20 cellular contexts compared by ENCODE assay signal in genomic region chr7:3463696-3464095, GRCh38.
DNase-seq lines count a peak whose midpoint lies in the region; ATAC-seq, FAIRE-seq and TF ChIP-seq lines count a peak whose summit lies in the region.
"Had no signal": no experiment of that assay in that cellular context is flagged by ENCODE, and none has a peak within 500 bp of the region (broad histone marks: within the 10 kb centered on the region; RNA-seq: fewer than 3 reads in every experiment).

No MANE protein-coding gene starts in this region.

- DNase-seq in NCI-H2081 (lab: John Stamatoyannopoulos, UW) (peak; percentile 41 to 57), NCI-H2081 treated with DMSO at 0.1 percent for 48 hours (lab: John Stamatoyannopoulos, UW) (no peak), HepG2 (ENCODE audit: low spot score) (no peak), right lobe of liver (no peak), NCI-H69 (lab: John Stamatoyannopoulos, UW) (peak; percentile 88), uterus (no peak), mesenchymal stem cell (no peak)
- DNase-seq: COR-L47, DMS53, IMR-90, Kasumi-1, NCI-H1694 treated with DMSO at 0.1 percent for 48 hours, NCI-H526 had no signal

- no peak overlapping the region for H2BK120ac ChIP-seq in mesenchymal stem cell (ENCODE audit: low read depth, low read length)

- TF ChIP-seq CTCF in HepG2 (CRISPR knock-in tag; IDR thresholded peaks at IDR 0.05), result no peak
- no peak for TF ChIP-seq CTCF in right lobe of liver (IDR thresholded peaks at IDR 0.05)
- TF ChIP-seq CTCF in uterus (IDR thresholded peaks at IDR 0.05), result no peak

- TF ChIP-seq EP300 in HepG2 (IDR thresholded peaks at IDR 0.05; ENCODE audit: low read depth in 2 of 2, low read length in 2 of 2) (no peak), HepG2 (CRISPR knock-in tag; IDR thresholded peaks at IDR 0.05; ENCODE audit: borderline replicate concordance) (no peak)

- POLR2A ChIA-PET in HepG2 (lab: Yijun Ruan, JAX), result no interaction called here

- no peak overlapping the region for H2BK12ac ChIP-seq in mesenchymal stem cell (ENCODE audit: low read length in 2 of 2)

- TF ChIP-seq RAD21 in HepG2 (CRISPR knock-in tag; IDR thresholded peaks at IDR 0.05), result no peak

- no peak overlapping the region for H3K9ac ChIP-seq in HepG2 (ENCODE audit: insufficient read depth, low read depth, low read length)
- no peak overlapping the region for H3K9ac ChIP-seq in mesenchymal stem cell (ENCODE audit: low read length)

- no peak overlapping the region for H3K4me2 ChIP-seq in HepG2 (ENCODE audit: low read depth, low read length)
- H3K4me2 ChIP-seq in mesenchymal stem cell (ENCODE audit: low read length, poor library complexity, severe bottlenecking), result no peak overlapping the region
- H3K4me2 ChIP-seq: A549 had no signal

- H2AFZ ChIP-seq in HepG2 (ENCODE audit: low read length) (no peak overlapping the region), mesenchymal stem cell (ENCODE audit: low read depth, low read length) (no peak overlapping the region)

- H3K9me3 ChIP-seq in HepG2 (ENCODE audit: low read length) (no peaks in the 10 kb centered on the region), right lobe of liver (no peaks in the 10 kb centered on the region), uterus (no peaks in the 10 kb centered on the region), mesenchymal stem cell (ENCODE audit: control insufficient read depth, low read length) (no peaks in the 10 kb centered on the region)
- H3K9me3 ChIP-seq: A549 had no signal

- H3K27me3 ChIP-seq in HepG2 (ENCODE audit: control insufficient read depth in 1 of 2, insufficient read depth in 2 of 2, low read length in 2 of 2) (no peaks in the 10 kb centered on the region), right lobe of liver (no peaks in the 10 kb centered on the region), uterus (no peaks in the 10 kb centered on the region), mesenchymal stem cell (ENCODE audit: control insufficient read depth in 1 of 2, insufficient read depth in 1 of 2, low read length in 2 of 2) (no peaks in the 10 kb centered on the region)

- H3K27ac ChIP-seq in HepG2 (ENCODE audit: extremely low read length, insufficient read depth, low read length) (no peak overlapping the region), right lobe of liver (no peak overlapping the region), uterus (no peak overlapping the region), mesenchymal stem cell (ENCODE audit: low read length, poor library complexity, severe bottlenecking) (no peak overlapping the region)
- H3K27ac ChIP-seq: A549 had no signal

- H3K14ac ChIP-seq in mesenchymal stem cell (ENCODE audit: low read length in 2 of 2), result no peak overlapping the region

- H3K36me3 ChIP-seq in HepG2 (replicated peaks in 1 of 2; ENCODE audit: control insufficient read depth in 1 of 2, insufficient read depth in 2 of 2, low read length in 2 of 2) (no peaks in the 10 kb centered on the region), right lobe of liver (no peaks in the 10 kb centered on the region), uterus (no peaks in the 10 kb centered on the region), mesenchymal stem cell (ENCODE audit: control insufficient read depth in 1 of 2, insufficient read depth in 2 of 2, low read depth in 1 of 2, low read length in 2 of 2) (no peaks in the 10 kb centered on the region)

- in situ Hi-C loops in HepG2 (cut with HindIII; ENCODE audit: extremely low pct_ligation_motif_present, low pct_unique_long_range_greater_than_20kb), result no loop called here

- no peak overlapping the region for H4K8ac ChIP-seq in mesenchymal stem cell (ENCODE audit: low read length)

- H3K4me1 ChIP-seq in HepG2 (ENCODE audit: insufficient read depth, low read length) (peaks cover 10% of the 10 kb centered on the region), right lobe of liver (no peaks in the 10 kb centered on the region), uterus (no peaks in the 10 kb centered on the region), mesenchymal stem cell (ENCODE audit: control insufficient read depth, insufficient read depth, low read depth, low read length) (no peaks in the 10 kb centered on the region)
- H3K4me1 ChIP-seq: A549 had no signal

- no peak overlapping the region for H3K23ac ChIP-seq in mesenchymal stem cell (ENCODE audit: low read length in 2 of 2)

- CTCF ChIA-PET in HepG2 (lab: Yijun Ruan, JAX; ENCODE audit: low intra/inter-chr PET ratio, low total read pairs), result no interaction called here

- intact Hi-C loops in HepG2 (cut with micrococcal nuclease; ENCODE audit: unreplicated experiment) (loop anchor here (1.0 kb wide), 1 partner anchor 8 kb away; no protein-coding TSS in a partner anchor), right lobe of liver (cut with DNase I) (no loop called here), uterus (cut with DNase I; ENCODE audit: low total_unique reads) (no loop called here)

- H2AK5ac ChIP-seq in mesenchymal stem cell (ENCODE audit: low read length, severe bottlenecking), result no peak overlapping the region

- no peak overlapping the region for H3K18ac ChIP-seq in mesenchymal stem cell (ENCODE audit: low read depth in 1 of 2, low read length in 2 of 2)

- no peak overlapping the region for H4K91ac ChIP-seq in mesenchymal stem cell (ENCODE audit: low read length)

- no TSS peak for BruUV-seq in HepG2 (replicated peaks; lab: Mats Ljungman, UMichigan)

- peaks cover 5% of the 10 kb centered on the region for H3K79me1 ChIP-seq in mesenchymal stem cell (replicated peaks; ENCODE audit: low read length, poor library complexity, severe bottlenecking)

- no peak overlapping the region for H3K4me3 ChIP-seq in HepG2 (replicated peaks in 1 of 3; ENCODE audit: insufficient read depth in 1 of 3, low read depth in 2 of 3, low read length in 3 of 3)
- no peak overlapping the region for H3K4me3 ChIP-seq in right lobe of liver
- no peak overlapping the region for H3K4me3 ChIP-seq in uterus
- no peak overlapping the region for H3K4me3 ChIP-seq in mesenchymal stem cell (ENCODE audit: insufficient read depth in 1 of 2, low read depth in 1 of 2, low read length in 2 of 2)
- H3K4me3 ChIP-seq: A549 had no signal

- no peak overlapping the region for H2BK15ac ChIP-seq in mesenchymal stem cell (ENCODE audit: low read depth, poor library complexity, severe bottlenecking)

- ATAC-seq in HepG2, result no peak
- ATAC-seq in right lobe of liver, result no peak
- no peak for ATAC-seq in GM19467 (IDR thresholded peaks at IDR 0.05; ENCODE audit: unreplicated experiment)
- ATAC-seq: A549, HCT116, Panc1, Right ventricle myocardium inferior had no signal

- no peak overlapping the region for H2BK5ac ChIP-seq in mesenchymal stem cell (ENCODE audit: low read depth, low read length, poor library complexity, severe bottlenecking)

- H3K79me2 ChIP-seq in HepG2 (ENCODE audit: insufficient read depth, low read length), result no peaks in the 10 kb centered on the region

- no peak overlapping the region for H3K4ac ChIP-seq in mesenchymal stem cell (ENCODE audit: low read depth in 1 of 2, low read length in 2 of 2)

- TF ChIP-seq POLR2A in HepG2 (IDR thresholded peaks at IDR 0.05; ENCODE audit: insufficient read depth in 1 of 2, low read depth in 2 of 2, low read length in 2 of 2) (no peak), right lobe of liver (IDR thresholded peaks at IDR 0.05) (no peak), uterus (IDR thresholded peaks at IDR 0.05) (no peak)

- WGBS in HepG2 (ENCODE audit: low lambda C conversion rate), result 8% methylated on average over 1 of the region's 1 CpG
- 56% methylated on average over 1 of the region's 1 CpG for WGBS in right lobe of liver (ENCODE audit: insufficient coverage, low coverage, low lambda C conversion rate, missing lambda C conversion rate)
- WGBS in mesenchymal stem cell, result no CpG with 5 or more reads among the region's 1 CpG

- FAIRE-seq in HepG2 (lab: Jason Lieb, UNC), result peak; percentile 18
- FAIRE-seq: A549, G401.6, GM12891 had no signal

- no peaks in the 10 kb centered on the region for H4K20me1 ChIP-seq in HepG2 (ENCODE audit: insufficient read depth, low read length)

TF ChIP-seq in HepG2, 621 proteins besides CTCF, POLR2A, EP300 and RAD21 (continues in another document):
- no peak for TF ChIP-seq MBD4 (IDR thresholded peaks at IDR 0.05; ENCODE audit: borderline replicate concordance, low read length)
- TF ChIP-seq MYNN (CRISPR knock-in tag; IDR thresholded peaks at IDR 0.05; ENCODE audit: low read depth), result no peak
- no peak for TF ChIP-seq RARG (CRISPR knock-in tag; IDR thresholded peaks at IDR 0.05; ENCODE audit: low read depth)
- no peak for TF ChIP-seq EEA1 (CRISPR knock-in tag; IDR thresholded peaks at IDR 0.05; ENCODE audit: borderline replicate concordance)
- TF ChIP-seq HOXA3 (CRISPR knock-in tag; IDR thresholded peaks at IDR 0.05), result no peak
- no peak for TF ChIP-seq ASH2L (IDR thresholded peaks at IDR 0.05; ENCODE audit: insufficient read length, low read depth, low read length)
- TF ChIP-seq ZFP1 (CRISPR knock-in tag; IDR thresholded peaks at IDR 0.05), result no peak
- no peak for TF ChIP-seq ZNF563 (CRISPR knock-in tag; IDR thresholded peaks at IDR 0.05)
- TF ChIP-seq PATZ1 (CRISPR knock-in tag; IDR thresholded peaks at IDR 0.05), result no peak
- TF ChIP-seq HHEX (CRISPR knock-in tag; IDR thresholded peaks at IDR 0.05), result no peak
- TF ChIP-seq HCFC1 (IDR thresholded peaks at IDR 0.05; ENCODE audit: low read depth, low read length), result no peak
- no peak for TF ChIP-seq SUZ12 (IDR thresholded peaks at IDR 0.05; ENCODE audit: low read depth, low read length)

Comparison
In these comparisons a context has a peak if more than half of its experiments do, and no peak if none do; other contexts are left out.
1. DNase-seq: peak in NCI-H2081 (2 of 2) and NCI-H69 (single experiment); none in NCI-H2081 treated with DMSO at 0.1 percent for 48 hours (single experiment), HepG2 (single experiment), right lobe of liver (0 of 3), uterus (0 of 2) and mesenchymal stem cell (single experiment).